17 cellular contexts compared by ENCODE assay signal in the genomic region with DNA sequence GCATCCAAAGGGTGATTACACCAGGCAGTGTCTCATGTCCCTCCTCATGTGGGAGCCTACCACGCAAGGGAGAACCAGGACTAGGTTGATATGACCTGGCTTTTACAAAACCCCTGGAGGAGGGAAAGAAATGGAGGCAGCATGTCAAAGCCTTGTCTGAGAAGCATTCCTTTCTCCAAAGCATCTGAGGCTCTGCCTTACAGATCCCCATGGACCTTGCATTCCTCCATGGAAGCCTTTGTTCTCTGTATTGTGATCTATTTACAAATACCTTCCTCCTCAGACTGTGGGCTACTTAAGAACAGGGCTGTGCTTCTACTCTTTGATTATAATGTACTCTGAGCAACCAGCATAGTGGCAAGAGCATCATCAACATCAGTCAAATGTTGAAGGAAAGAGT.
"Had no signal": no experiment of that assay in that cellular context is flagged by ENCODE, and none has a peak within 500 bp of the region (broad histone marks: within the 10 kb centered on the region; RNA-seq: fewer than 3 reads in every experiment).

No MANE protein-coding gene starts in this region.

- H3K27ac ChIP-seq: prostate gland, right lobe of liver, thoracic aorta had no signal

- H3K4me3 Mint-ChIP-seq: activated naive CD4-positive, alpha-beta T cell treated with anti-CD3 and anti-CD28 coated beads, Interleukin-2, amount 50 U/mL, for 24 hours; activated T-cell treated with anti-CD3 and anti-CD28 coated beads, Interleukin-2, amount 50 U/mL, for 24 hours; natural killer cell treated with Interleukin-12 subunit alpha and Interleukin-12 subunit beta and Interleukin-15 and Interleukin-18, amount 100 ng/mL, for 72 hours; stimulated activated naive CD8-positive, alpha-beta T cell treated with anti-CD3 and anti-CD28 coated beads, Interleukin-15, amount 100 ng/mL, for 72 hours had no signal

- H3K4me3 ChIP-seq: colonic mucosa, esophagus squamous epithelium, prostate gland, right lobe of liver, spleen, thoracic aorta had no signal

- ATAC-seq: natural killer cell treated with Interleukin-12 subunit alpha and Interleukin-12 subunit beta and Interleukin-15 and Interleukin-18, amount 100 ng/mL, for 72 hours; stimulated activated naive CD8-positive, alpha-beta T cell treated with anti-CD3 and anti-CD28 coated beads, Interleukin-15, amount 100 ng/mL, for 72 hours had no signal

- H3K9me3 ChIP-seq: colonic mucosa, esophagus squamous epithelium, prostate gland, right lobe of liver, spleen, thoracic aorta had no signal

- H3K4me1 Mint-ChIP-seq: activated naive CD4-positive, alpha-beta T cell treated with anti-CD3 and anti-CD28 coated beads, Interleukin-2, amount 50 U/mL, for 24 hours; stimulated activated naive CD8-positive, alpha-beta T cell treated with anti-CD3 and anti-CD28 coated beads, Interleukin-15, amount 100 ng/mL, for 72 hours had no signal

- H3K36me3 ChIP-seq: colonic mucosa, esophagus squamous epithelium, prostate gland, right lobe of liver, spleen, thoracic aorta had no signal

- H3K27ac Mint-ChIP-seq: activated naive CD4-positive, alpha-beta T cell treated with anti-CD3 and anti-CD28 coated beads, Interleukin-2, amount 50 U/mL, for 24 hours; activated T-cell treated with anti-CD3 and anti-CD28 coated beads, Interleukin-2, amount 50 U/mL, for 24 hours; natural killer cell treated with Interleukin-12 subunit alpha and Interleukin-12 subunit beta and Interleukin-15 and Interleukin-18, amount 100 ng/mL, for 72 hours; stimulated activated naive CD8-positive, alpha-beta T cell treated with anti-CD3 and anti-CD28 coated beads, Interleukin-15, amount 100 ng/mL, for 72 hours had no signal

- H3K4me1 ChIP-seq: prostate gland had no signal

- H3K27me3 Mint-ChIP-seq: activated naive CD4-positive, alpha-beta T cell treated with anti-CD3 and anti-CD28 coated beads, Interleukin-2, amount 50 U/mL, for 24 hours had no signal

- H3K9me3 Mint-ChIP-seq: activated naive CD4-positive, alpha-beta T cell treated with anti-CD3 and anti-CD28 coated beads, Interleukin-2, amount 50 U/mL, for 24 hours; activated T-cell treated with anti-CD3 and anti-CD28 coated beads, Interleukin-2, amount 50 U/mL, for 24 hours; natural killer cell treated with Interleukin-12 subunit alpha and Interleukin-12 subunit beta and Interleukin-15 and Interleukin-18, amount 100 ng/mL, for 72 hours; stimulated activated naive CD8-positive, alpha-beta T cell treated with anti-CD3 and anti-CD28 coated beads, Interleukin-15, amount 100 ng/mL, for 72 hours had no signal

- H3K36me3 Mint-ChIP-seq: activated naive CD4-positive, alpha-beta T cell treated with anti-CD3 and anti-CD28 coated beads, Interleukin-2, amount 50 U/mL, for 24 hours; natural killer cell treated with Interleukin-12 subunit alpha and Interleukin-12 subunit beta and Interleukin-15 and Interleukin-18, amount 100 ng/mL, for 72 hours had no signal

- H3K27me3 ChIP-seq: colonic mucosa, right lobe of liver had no signal

- DNase-seq: activated CD4-positive, alpha-beta T cell treated with anti-CD3 and anti-CD28 coated beads, Interleukin-2, amount 50 U/mL, for 48 hours; activated CD4-positive, CD25-positive, alpha-beta regulatory T cell treated with anti-CD3 and anti-CD28 coated beads, Interleukin-2, amount 50 U/mL, for 72 hours; activated T-cell treated with anti-CD3 and anti-CD28 coated beads, Interleukin-2, amount 50 U/mL, for 24 hours; central memory CD4-positive, alpha-beta T cell; colonic mucosa; esophagus squamous epithelium; mammary epithelial cell; occipital lobe; right lobe of liver; stimulated activated naive CD8-positive, alpha-beta T cell treated with anti-CD3 and anti-CD28 coated beads, Interleukin-15, amount 100 ng/mL, for 72 hours; T-helper 1 cell; T1000 had no signal
